Comparison of ENCODE assay signal across 1 cellular context in the genomic region with DNA sequence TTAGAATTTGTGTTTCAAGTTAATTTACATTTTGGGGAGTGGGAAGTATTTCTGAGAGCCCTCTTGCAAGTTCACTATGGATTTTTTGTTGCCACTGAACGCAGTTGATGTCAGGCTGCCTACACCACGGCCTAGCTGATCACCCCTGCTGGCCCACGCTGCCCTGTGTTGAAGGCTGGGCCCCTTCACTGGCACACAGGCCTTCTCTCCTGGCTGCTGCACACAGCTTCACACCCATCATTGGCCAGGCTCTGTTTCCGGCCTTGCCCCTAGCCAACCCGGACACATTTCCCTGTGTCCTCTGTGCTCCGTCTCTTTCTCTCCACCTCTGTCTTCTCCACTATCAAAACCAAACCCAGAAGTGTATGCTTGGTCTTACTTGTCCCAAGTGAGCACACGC.
TF ChIP-seq lines count a peak whose summit lies in the region.

No MANE protein-coding gene starts in this region.

TF ChIP-seq in GM23338, 12 proteins besides CTCF, POLR2A, EP300 and RAD21:
- TF ChIP-seq EZH2 (IDR thresholded peaks at IDR 0.05; ENCODE audit: low read depth, unreplicated experiment), result no peak
- TF ChIP-seq EZH2phosphoT487 (IDR thresholded peaks at IDR 0.05; ENCODE audit: unreplicated experiment), result no peak
- TF ChIP-seq ZNF331 (CRISPR knock-in tag; IDR thresholded peaks at IDR 0.05; ENCODE audit: low read depth), result no peak
- no peak for TF ChIP-seq NANOG (IDR thresholded peaks at IDR 0.05; ENCODE audit: borderline replicate concordance)
